ENCODE assay signal across 13 cellular contexts in genomic region chr10:44382131-44382858, GRCh38. TPM values are rescaled to one million over a fixed set of nuclear protein-coding genes. Genes with fewer than 3 reads are reported as not detected.
DNase-seq lines count a peak whose midpoint lies in the region; ATAC-seq, FAIRE-seq and TF ChIP-seq lines count a peak whose summit lies in the region.
"Had no signal": no experiment of that assay in that cellular context is flagged by ENCODE, and none has a peak within 500 bp of the region (broad histone marks: within the 10 kb centered on the region; RNA-seq: fewer than 3 reads in every experiment).

No MANE protein-coding gene starts in this region.

- ATAC-seq in lower lobe of right lung: no peak
- ATAC-seq in GM19463 (IDR thresholded peaks at IDR 0.05; ENCODE audit: unreplicated experiment): no peak
- no peak for ATAC-seq in GM18861 (IDR thresholded peaks at IDR 0.05; ENCODE audit: unreplicated experiment)

- intact Hi-C loops in lower lobe of right lung (cut with DNase I) (no loop called here), stomach (cut with DNase I; ENCODE audit: low total_unique reads) (no loop called here)

- CTCF ChIA-PET in H1 (lab: Charles Lee; ENCODE audit: partially characterized antibody): interaction anchor here (0.5 to 3.1 kb wide), 24 partner anchors 11 to 699 kb away, joined by 3 to 11 read pairs (median 5); no protein-coding TSS in a partner anchor

- no peak overlapping the region for H2BK15ac ChIP-seq in H1 (ENCODE audit: low read length)

- H3K56ac ChIP-seq in H1 (replicated peaks; ENCODE audit: insufficient read length, low read depth, low read length): no peak overlapping the region

- H3K9me3 Mint-ChIP-seq in HFFc6: no peaks in the 10 kb centered on the region
- H3K9me3 Mint-ChIP-seq: activated naive CD4-positive, alpha-beta T cell treated with anti-CD3 and anti-CD28 coated beads for 36 hours had no signal

- H3K27ac ChIP-seq in H1 (ENCODE audit: low read depth, low read length) (no peak overlapping the region), lower lobe of right lung (no peak overlapping the region), stomach (peak overlapping the region in 1 of 5 donors; percentile 78)
- H3K27ac ChIP-seq: KMS-11 had no signal

- H4K5ac ChIP-seq in H1 (ENCODE audit: insufficient read length, low read depth, low read length): no peak overlapping the region

- H2BK120ac ChIP-seq in H1 (replicated peaks; ENCODE audit: low read depth, low read length): peak overlapping the region; percentile 12

- peak overlapping the region; percentile 97 to 98 for H3K4me2 ChIP-seq in H1 (ENCODE audit: insufficient read depth in 1 of 2, low read depth in 2 of 2, low read length in 2 of 2)
- H3K4me2 ChIP-seq: KMS-11 had no signal

- TF ChIP-seq EP300 in H1 (IDR thresholded peaks at IDR 0.05; ENCODE audit: borderline replicate concordance in 1 of 2, low read depth in 2 of 2, low read length in 2 of 2): peak in 1 of 2 experiments; percentile 22; a peak in 1 of 3 replicates
- no peak for TF ChIP-seq EP300 in stomach (IDR thresholded peaks at IDR 0.05)

- POLR2A ChIA-PET in H1 (lab: Charles Lee; ENCODE audit: partially characterized antibody): interaction anchor here (0.6 to 6.5 kb wide), 11 partner anchors 12 to 693 kb away, joined by 3 to 60 read pairs (median 3); no protein-coding TSS in a partner anchor

- peak overlapping the region; percentile 92; the same call in 1 of the 2 replicates for H2BK5ac ChIP-seq in H1 (ENCODE audit: low read depth, low read length)

- TF ChIP-seq RAD21 in H1 (IDR thresholded peaks at IDR 0.05 in 1 of 2, conservative IDR thresholded peaks at IDR 0.05 in 1 of 2; ENCODE audit: low read depth in 2 of 2, low read length in 2 of 2): peak in 1 of 2 experiments; percentile 14; a peak in 1 of 4 replicates

- FAIRE-seq in H1 (lab: Jason Lieb, UNC): no peak
- FAIRE-seq: D721Med, islet of Langerhans had no signal

- no peak for TF ChIP-seq POLR2A in H1 (IDR thresholded peaks at IDR 0.05; ENCODE audit: control extremely low read depth in 1 of 2, low read depth in 2 of 2, low read length in 2 of 2)
- no peak for TF ChIP-seq POLR2A in stomach (IDR thresholded peaks at IDR 0.05)

- H3K4me3 ChIP-seq in H1 (ENCODE audit: extremely low read depth in 1 of 4, insufficient read depth in 2 of 4, low read depth in 3 of 4, low read length in 4 of 4): peak overlapping the region; percentile 29 to 83 (median 60); a peak in 7 of 8 replicates
- H3K4me3 ChIP-seq in lower lobe of right lung: peak overlapping the region; percentile 63
- peak overlapping the region; percentile 56 to 71 (median 65) for H3K4me3 ChIP-seq in stomach

- H3K79me1 ChIP-seq in H1 (ENCODE audit: low read depth, low read length): peaks cover 10% of the 10 kb centered on the region

- peaks cover 0 to 13% of the 10 kb centered on the region in 2 experiments for H4K20me1 ChIP-seq in H1 (replicated peaks in 1 of 2; ENCODE audit: control insufficient read depth in 1 of 2, insufficient read depth in 2 of 2, low read length in 2 of 2)

- peak overlapping the region; percentile 87 for H3K4me3 Mint-ChIP-seq in HFFc6
- H3K4me3 Mint-ChIP-seq: activated naive CD4-positive, alpha-beta T cell treated with anti-CD3 and anti-CD28 coated beads for 36 hours had no signal

- no peak overlapping the region; the same call in 1 of the 2 replicates for H4K8ac ChIP-seq in H1 (ENCODE audit: extremely low read depth, insufficient read depth, low read length)

- no peak for DNase-seq in HFFc6
- DNase-seq in H1 (ENCODE audit: low read depth in 1 of 2, low spot score in 2 of 2): no peak
- DNase-seq in lower lobe of right lung: no peak
- DNase-seq in stomach: peak; percentile 23
- no peak for DNase-seq in NOMO-1 treated with DMSO at 0.1 percent for 48 hours (lab: John Stamatoyannopoulos, UW; ENCODE audit: unreplicated experiment)
- DNase-seq in epidermal melanocyte (ENCODE audit: insufficient read length, low spot score): no peak
- DNase-seq: activated naive CD4-positive, alpha-beta T cell treated with anti-CD3 and anti-CD28 coated beads for 36 hours; effector memory CD4-positive, alpha-beta T cell had no signal

- peaks cover 26% of the 10 kb centered on the region for H3K4me1 Mint-ChIP-seq in HFFc6 (ENCODE audit: low read depth)

- peak overlapping the region; percentile 42 for H3K27ac Mint-ChIP-seq in HFFc6
- H3K27ac Mint-ChIP-seq: activated naive CD4-positive, alpha-beta T cell treated with anti-CD3 and anti-CD28 coated beads for 36 hours had no signal

- peak overlapping the region; percentile 64 for H3K18ac ChIP-seq in H1 (ENCODE audit: extremely low read depth, low read length)

- H2AFZ ChIP-seq in H1 (ENCODE audit: low read length): no peak overlapping the region

- peak overlapping the region; percentile 88; the same call in 1 of the 2 replicates for H2BK12ac ChIP-seq in H1 (ENCODE audit: low read depth, low read length)

- H3K4me1 ChIP-seq in H1 (replicated peaks in 1 of 4; ENCODE audit: control insufficient read depth in 3 of 4, insufficient read depth in 4 of 4, low read length in 3 of 4): peaks cover 19 to 47% (median 28%) of the 10 kb centered on the region in 4 experiments
- peaks cover 7% of the 10 kb centered on the region for H3K4me1 ChIP-seq in lower lobe of right lung
- peaks cover 16 to 44% (median 33%) of the 10 kb centered on the region in 4 donors for H3K4me1 ChIP-seq in stomach

- H2BK20ac ChIP-seq in H1 (ENCODE audit: low read length): peak overlapping the region; percentile 95; the same call in 1 of the 2 replicates

- WGBS in H1 (ENCODE audit: extremely low coverage in 1 of 2, insufficient coverage in 1 of 2, insufficient read length in 1 of 2, insufficient replicate concordance in 2 of 2, low coverage in 1 of 2, low lambda C conversion rate in 2 of 2, missing lambda C conversion rate in 1 of 2), 2 experiments: 4% methylated on average over 9 of the region's 10 CpGs; no CpG with 5 or more reads in 1 of the 2 experiments
- WGBS in stomach, 5 donors: 44 to 54% (median 46%) methylated on average over 8 to 10 of the region's 10 CpGs

- H3K4ac ChIP-seq in H1 (replicated peaks; ENCODE audit: insufficient read length, low read depth, low read length): no peak overlapping the region

- peaks cover 0 to 34% (median 10%) of the 10 kb centered on the region in 4 experiments; a peak in 6 of 8 replicates for H3K36me3 ChIP-seq in H1 (ENCODE audit: control insufficient read depth in 2 of 4, insufficient read depth in 4 of 4, low read length in 3 of 4)
- H3K36me3 ChIP-seq in lower lobe of right lung: peaks cover 4% of the 10 kb centered on the region
- peaks cover 0 to 15% (median 8%) of the 10 kb centered on the region in 4 donors for H3K36me3 ChIP-seq in stomach

- H4K91ac ChIP-seq in H1 (replicated peaks; ENCODE audit: insufficient read length, low read length): peak overlapping the region; percentile 32

- H3K27me3 ChIP-seq in H1 (replicated peaks in 1 of 4; ENCODE audit: control insufficient read depth in 3 of 4, extremely low read depth in 1 of 4, insufficient read depth in 3 of 4, low read length in 3 of 4) (peaks cover 2 to 33% (median 26%) of the 10 kb centered on the region in 4 experiments), lower lobe of right lung (ENCODE audit: low read depth) (peaks cover 41% of the 10 kb centered on the region), stomach (peaks cover 0 to 53% (median 43%) of the 10 kb centered on the region in 3 donors)

- peak overlapping the region in 1 of 4 experiments; percentile 48; a peak in 1 of 7 replicates for H3K9ac ChIP-seq in H1 (replicated peaks in 1 of 4; ENCODE audit: extremely low read depth in 1 of 4, low read depth in 3 of 4, low read length in 3 of 4)
- H3K9ac ChIP-seq: KMS-11 had no signal

- no peaks in the 10 kb centered on the region for H3K27me3 Mint-ChIP-seq in HFFc6 (ENCODE audit: insufficient read depth)

- H2AK5ac ChIP-seq in H1 (ENCODE audit: low read depth, low read length): no peak overlapping the region

- H3K9me3 ChIP-seq in H1 (ENCODE audit: insufficient read depth in 2 of 2, low read depth in 1 of 2, low read length in 1 of 2): no peaks in the 10 kb centered on the region; a peak in 1 of 4 replicates
- H3K9me3 ChIP-seq in lower lobe of right lung: no peaks in the 10 kb centered on the region
- no peaks in the 10 kb centered on the region for H3K9me3 ChIP-seq in stomach

- TF ChIP-seq CTCF in HFFc6 (IDR thresholded peaks at IDR 0.05) (no peak), H1 (IDR thresholded peaks at IDR 0.05; ENCODE audit: control extremely low read depth in 1 of 3, insufficient read depth in 1 of 3, low read depth in 1 of 3, low read length in 3 of 3) (no peak), lower lobe of right lung (IDR thresholded peaks at IDR 0.05) (no peak), stomach (IDR thresholded peaks at IDR 0.05) (no peak)

- H3K36me3 Mint-ChIP-seq in HFFc6 (ENCODE audit: low read depth): peaks cover 25% of the 10 kb centered on the region; the same call in 1 of the 2 replicates

- H3K23me2 ChIP-seq in H1 (ENCODE audit: low read depth, low read length): peaks cover 34% of the 10 kb centered on the region; the same call in 1 of the 2 replicates

- H3K23ac ChIP-seq in H1 (ENCODE audit: insufficient read length): no peak overlapping the region

- no peak overlapping the region for H3K14ac ChIP-seq in H1 (ENCODE audit: insufficient read length)

- peaks cover 6 to 53% of the 10 kb centered on the region in 2 experiments; a peak in 2 of 4 replicates for H3K79me2 ChIP-seq in H1 (ENCODE audit: control insufficient read depth in 1 of 2, insufficient read depth in 2 of 2, low read length in 2 of 2)

TF ChIP-seq in H1, 55 proteins besides CTCF, POLR2A, EP300 and RAD21 (continues in another document):
- peak; percentile 48 for TF ChIP-seq ASH2L (IDR thresholded peaks at IDR 0.05; ENCODE audit: low read length)
- TF ChIP-seq SIRT6 (IDR thresholded peaks at IDR 0.05; ENCODE audit: low read length): no peak
- TF ChIP-seq TAF1 (IDR thresholded peaks at IDR 0.05; ENCODE audit: low read depth, low read length): 0 out of 2 replicates have a peak, but pooled peaks have one; percentile 23
- 0 out of 4 replicates have a peak, but pooled peaks of 1 of the 2 experiments have one; percentile 63 for TF ChIP-seq HDAC2 (IDR thresholded peaks at IDR 0.05; ENCODE audit: borderline replicate concordance in 1 of 2, low read depth in 2 of 2, low read length in 2 of 2)

RNA-seq across cellular contexts. Expression of gene CXCL12, which starts 2.6 kb away (rescaled TPM):
- 100 to 1,000 TPM; 111 to 241 (median 197) TPM for total RNA-seq in HFFc6 (2021; fragmentation: NEBNext Ultra II Directional; extraction: Animal tissue kit (Norgen Biotek cat#: 25700))
- 48.0 and 51.4 TPM in 2 replicates for total RNA-seq in H1 (2021; fragmentation: NEBNext Ultra II Directional; extraction: Animal tissue kit (Norgen Biotek cat#: 25700))
- polyA plus RNA-seq in H1 (2011; rRNA removed) (53.8 and 79.9 TPM in 2 replicates), stomach (10 to 100 TPM in 2 of 3 donors, 1 to 10 TPM in 1; 10.0 to 15.4 (median 11.6) TPM)
- polyA plus RNA-seq in H1 (2011; cell fraction: cytosol; rRNA removed): 46.6 TPM
- 67.1 TPM for polyA plus RNA-seq in H1 (2011; cell fraction: nucleus; rRNA removed)
- 33.5 to 42.8 TPM (median 37.2 TPM) in 4 replicates for polyA plus RNA-seq in H1 (2012, experiment 1 of 2)
- polyA plus RNA-seq in H1 (2012, experiment 2 of 2): 30.6 TPM
- 68.4 TPM for polyA plus RNA-seq in H1 (2013, experiment 1 of 2)
- polyA plus RNA-seq in H1 (2013, experiment 2 of 2): 78.8 TPM
- polyA minus RNA-seq in H1 (2011; rRNA and poly(A)+ RNA removed): 21.6 and 32.5 TPM in 2 replicates
- polyA minus RNA-seq in H1 (2011; cell fraction: cytosol; rRNA and poly(A)+ RNA removed): 25.7 TPM
- 36.3 TPM for polyA minus RNA-seq in H1 (2011; cell fraction: nucleus; rRNA and poly(A)+ RNA removed)
- total RNA-seq in lower lobe of right lung (73.8 TPM), stomach (10 to 100 TPM in 4 of 5 donors, 1 to 10 TPM in 1; 5.8 to 52.3 (median 14.2) TPM)
- total RNA-seq: activated naive CD4-positive, alpha-beta T cell treated with anti-CD3 and anti-CD28 coated beads for 36 hours had no signal
